ENCODE assay signal across 28 cellular contexts in the genomic region with DNA sequence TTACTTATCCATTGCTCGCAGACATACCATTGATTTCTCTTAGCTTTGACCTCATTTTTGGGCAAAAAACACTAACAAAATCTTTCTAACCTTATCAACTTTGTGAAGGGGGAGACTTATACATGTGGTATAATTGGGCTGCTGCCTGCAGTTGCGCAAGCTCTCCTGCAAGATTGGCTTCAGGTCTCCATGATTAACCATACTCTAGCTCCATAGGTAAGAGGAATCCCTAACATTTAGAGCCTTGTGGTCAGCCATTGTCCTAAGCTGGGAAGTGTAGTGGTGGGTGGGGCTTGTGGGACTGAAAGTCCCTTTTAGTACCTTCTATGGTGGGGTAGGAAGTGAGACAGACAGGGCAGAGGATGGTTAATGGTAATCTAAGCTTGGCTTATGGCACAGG.
"Had no signal": no experiment of that assay in that cellular context is flagged by ENCODE, and none has a peak within 500 bp of the region (broad histone marks: within the 10 kb centered on the region; RNA-seq: fewer than 3 reads in every experiment).

No MANE protein-coding gene starts in this region.

- ATAC-seq: foreskin keratinocyte; left ventricle myocardium superior; natural killer cell treated with Interleukin-12 subunit alpha and Interleukin-12 subunit beta and Interleukin-15 and Interleukin-18, amount 100 ng/mL, for 72 hours; stimulated activated effector memory CD8-positive, alpha-beta T cell treated with anti-CD3 and anti-CD28 coated beads, Interleukin-12 subunit alpha, Interleukin-12 subunit beta, amount 100 ng/mL, for 72 hours; stimulated activated naive CD8-positive, alpha-beta T cell treated with anti-CD3 and anti-CD28 coated beads, Interleukin-15, amount 100 ng/mL, for 72 hours had no signal

- H3K4me1 ChIP-seq: breast epithelium, prostate gland, right atrium auricular region, suprapubic skin, tibial nerve had no signal

- H3K4me3 ChIP-seq: breast epithelium, hepatocyte, ovary, prostate gland, right atrium auricular region, suprapubic skin, tibial nerve had no signal

- H3K9me3 ChIP-seq: breast epithelium, neutrophil, ovary, prostate gland, right atrium auricular region, suprapubic skin, tibial nerve had no signal

- H3K27ac ChIP-seq: breast epithelium, foreskin keratinocyte, hepatocyte, neutrophil, ovary, prostate gland, right atrium auricular region, suprapubic skin, tibial nerve had no signal

- H3K27me3 ChIP-seq: breast epithelium, foreskin keratinocyte, hepatocyte, ovary, right atrium auricular region, suprapubic skin, tibial nerve had no signal

- DNase-seq: activated CD4-positive, alpha-beta T cell treated with anti-CD3 and anti-CD28 coated beads for 4 hours; activated CD4-positive, alpha-beta T cell treated with anti-CD3 and anti-CD28 coated beads, Interleukin-2, amount 50 U/mL, for 48 hours; activated CD4-positive, CD25-positive, alpha-beta regulatory T cell; activated CD8-positive, alpha-beta memory T cell treated with anti-CD3 and anti-CD28 coated beads, Interleukin-2, amount 50 U/mL, for 48 hours; activated effector memory CD4-positive, alpha-beta T cell treated with Interleukin-2 at 50 U/mL for 16 hours; activated naive CD4-positive, alpha-beta T cell treated with anti-CD3 and anti-CD28 coated beads for 36 hours; activated naive CD8-positive, alpha-beta T cell treated with anti-CD3 and anti-CD28 coated beads, Interleukin-2, amount 10 ng/mL, durations not matched to agents 7 days and 5 days; activated T-cell treated with anti-CD3 and anti-CD28 coated beads, Interleukin-2, amount 50 U/mL, for 48 hours; amniotic stem cell; cerebellar nuclear complex; erythroblast; foreskin keratinocyte; left ventricle myocardium superior; mammary epithelial cell; ovary; stimulated activated CD4-positive, alpha-beta T cell treated with anti-CD3 and anti-CD28 coated beads, Interleukin-12 subunit alpha, Interleukin-12 subunit beta, amount 100 ng/mL, for 4 hours; stimulated activated naive CD8-positive, alpha-beta T cell treated with anti-CD3 and anti-CD28 coated beads, Interleukin-15, amount 100 ng/mL, for 72 hours; T-helper 1 cell; T-helper 9 cell had no signal

- H3K36me3 ChIP-seq: breast epithelium, neutrophil, ovary, prostate gland, right atrium auricular region, suprapubic skin, tibial nerve had no signal
